Comparison of ENCODE assay signal across 8 cellular contexts in genomic region chrX:154478728-154479622, GRCh38. TPM values are rescaled to one million over a fixed set of nuclear protein-coding genes. Genes with fewer than 3 reads are reported as not detected.
DNase-seq lines count a peak whose midpoint lies in the region; ATAC-seq, FAIRE-seq and TF ChIP-seq lines count a peak whose summit lies in the region.

A gene with protein sequence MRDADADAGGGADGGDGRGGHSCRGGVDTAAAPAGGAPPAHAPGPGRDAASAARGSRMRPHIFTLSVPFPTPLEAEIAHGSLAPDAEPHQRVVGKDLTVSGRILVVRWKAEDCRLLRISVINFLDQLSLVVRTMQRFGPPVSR (minus strand): TSS chrX:154479281. CDS start chrX:154478915, 366 bp downstream.

- H3K27ac Mint-ChIP-seq in T-cell (peak within 1 kb of the TSS; percentile 86 to 89), progenitor cell of endocrine pancreas (peak within 1 kb of the TSS; percentile 20)

- H3K36me3 ChIP-seq in heart right ventricle: peaks cover 0 to 6% (median 0%) of the 10 kb centered on the region in 9 donors
- no peaks in the 10 kb centered on the region for H3K36me3 ChIP-seq in upper lobe of right lung

- CTCF ChIA-PET in T-cell (lab: Charles Lee): no interaction called here

- H3K27ac ChIP-seq in adipose tissue (ENCODE audit: low read depth, low read length): no peak within 1 kb of the TSS
- peak within 1 kb of the TSS; percentile 69 to 86 (median 85) for H3K27ac ChIP-seq in heart right ventricle
- H3K27ac ChIP-seq in upper lobe of right lung: peak within 1 kb of the TSS; percentile 80

- POLR2A ChIA-PET in T-cell (lab: Charles Lee): interaction anchor here in 1 of 2 donors (0.7 kb wide), 1 partner anchor 21 kb away, joined by 3 read pairs; the partner anchor contains the start of gene PLXNA3

- H3K4me3 ChIP-seq in heart right ventricle: peak within 1 kb of the TSS; percentile 14 to 61 (median 55)
- peak within 1 kb of the TSS; percentile 51 for H3K4me3 ChIP-seq in upper lobe of right lung

- H3K36me3 Mint-ChIP-seq in T-cell (no peaks in the 10 kb centered on the region), progenitor cell of endocrine pancreas (ENCODE audit: insufficient read depth) (peaks cover 4% of the 10 kb centered on the region)

- H3K4me3 Mint-ChIP-seq in T-cell (peak within 1 kb of the TSS; percentile 77 to 80 (median 78)), progenitor cell of endocrine pancreas (ENCODE audit: low read depth) (peak within 1 kb of the TSS; percentile 75)

- H3K9me3 Mint-ChIP-seq in T-cell (no peaks in the 10 kb centered on the region), progenitor cell of endocrine pancreas (ENCODE audit: low read depth) (peaks cover 3% of the 10 kb centered on the region)

- TF ChIP-seq POLR2A in GM12891 (IDR thresholded peaks at IDR 0.05; ENCODE audit: low read depth, low read length): no peak; the same call in 1 of the 2 replicates

- 2 to 31% (median 7%) methylated on average over 31 to 85 of the region's 85 CpGs for WGBS in adipose tissue, 3 donors
- WGBS in heart right ventricle, 2 donors: 3 to 5% methylated on average over 42 to 81 of the region's 85 CpGs

- TF ChIP-seq CTCF in heart right ventricle (IDR thresholded peaks at IDR 0.05) (no peak), progenitor cell of endocrine pancreas (IDR thresholded peaks at IDR 0.05; ENCODE audit: unreplicated experiment) (no peak), upper lobe of right lung (IDR thresholded peaks at IDR 0.05) (no peak)

- intact Hi-C loops in heart right ventricle (cut with DNase I) (loop anchor here in 1 of 10 donors (5.0 kb wide), 1 partner anchor 42 kb away; the partner anchor contains the start of gene GDI1), upper lobe of right lung (cut with DNase I) (no loop called here)

- H3K27me3 Mint-ChIP-seq in T-cell (peaks cover 0 to 8% of the 10 kb centered on the region in 2 donors), progenitor cell of endocrine pancreas (no peaks in the 10 kb centered on the region)

- H3K9me3 ChIP-seq in heart right ventricle: no peaks in the 10 kb centered on the region
- no peaks in the 10 kb centered on the region for H3K9me3 ChIP-seq in upper lobe of right lung

- FAIRE-seq in GM12891 (lab: Jason Lieb, UNC): peak; percentile 98

- H3K27me3 ChIP-seq in heart right ventricle: peaks cover 0 to 7% (median 0%) of the 10 kb centered on the region in 7 donors
- no peaks in the 10 kb centered on the region for H3K27me3 ChIP-seq in upper lobe of right lung

- ATAC-seq in HG02759 (IDR thresholded peaks at IDR 0.05; ENCODE audit: unreplicated experiment) (peak; percentile 90), T-cell (replicated peaks in 1 of 4) (peak; percentile 90 to 93 (median 92)), heart right ventricle (peak; percentile 95 to 98 (median 96)), upper lobe of right lung (peak; percentile 98)

- H3K4me1 ChIP-seq in heart right ventricle: peaks cover 0 to 14% (median 2%) of the 10 kb centered on the region in 9 donors
- no peaks in the 10 kb centered on the region for H3K4me1 ChIP-seq in upper lobe of right lung

- DNase-seq in GM12891 (ENCODE audit: insufficient read length, low spot score): peak; percentile 85
- DNase-seq in NCI-H1417 (lab: John Stamatoyannopoulos, UW): peak; percentile 95 to 97 (median 96)
- DNase-seq in T-cell: peak; percentile 76 to 96 (median 88)
- peak; percentile 91 to 94 for DNase-seq in heart right ventricle
- DNase-seq in progenitor cell of endocrine pancreas (ENCODE audit: low spot score, unreplicated experiment): peak; percentile 92
- peak; percentile 96 for DNase-seq in upper lobe of right lung

- peaks cover 19 to 35% (median 25%) of the 10 kb centered on the region in 3 donors for H3K4me1 Mint-ChIP-seq in T-cell
- H3K4me1 Mint-ChIP-seq in progenitor cell of endocrine pancreas (ENCODE audit: low read depth): no peaks in the 10 kb centered on the region

TF ChIP-seq in GM12891, 5 proteins besides CTCF, POLR2A, EP300 and RAD21:
- TF ChIP-seq PAX5 (IDR thresholded peaks at IDR 0.05; ENCODE audit: insufficient read depth, low read length, severe bottlenecking) (peak; percentile 87), TAF1 (IDR thresholded peaks at IDR 0.05; ENCODE audit: low read depth, low read length) (no peak)

RNA-seq across cellular contexts. Expression of the gene that starts here (rescaled TPM):
- 30.5 TPM for polyA plus RNA-seq in GM12891 (2012; ENCODE audit: low read depth, missing spikeins)
- total RNA-seq in T-cell: 10 to 100 TPM; 12.7 to 25.4 (median 23.5) TPM
- polyA plus RNA-seq in adipose tissue: 10 to 100 TPM; 20.6 to 30.0 (median 23.1) TPM
- 10 to 100 TPM; 13.7 to 21.3 (median 17.7) TPM for total RNA-seq in heart right ventricle
- polyA plus RNA-seq in heart right ventricle: 10 to 100 TPM in 1 of 2 donors, 1 to 10 TPM in 1; 7.5 to 38.2 TPM
- 12.8 and 13.5 TPM in 2 replicates for total RNA-seq in progenitor cell of endocrine pancreas
- 15.1 TPM for total RNA-seq in upper lobe of right lung
